Comparison of ENCODE assay signal across 2 cellular contexts in genomic region chr9:129553277-129553676, GRCh38.
TF ChIP-seq lines count a peak whose summit lies in the region.

No MANE protein-coding gene starts in this region.

TF ChIP-seq in HCT116, 20 proteins besides CTCF, POLR2A, EP300 and RAD21:
- peak; percentile 79 for TF ChIP-seq TCF7L2 (IDR thresholded peaks at IDR 0.05; ENCODE audit: borderline replicate concordance, extremely low read depth, insufficient read depth, insufficient read length)
- TF ChIP-seq SP1 (IDR thresholded peaks at IDR 0.05; ENCODE audit: low read depth): no peak

TF ChIP-seq in H1, 55 proteins besides CTCF, POLR2A, EP300 and RAD21:
- TF ChIP-seq JUN (IDR thresholded peaks at IDR 0.05; ENCODE audit: low read depth, low read length) (no peak), ATF3 (IDR thresholded peaks at IDR 0.05; ENCODE audit: insufficient read depth, low read depth, low read length) (no peak), SUZ12 (IDR thresholded peaks at IDR 0.05; ENCODE audit: low read length) (no peak), CHD1 (IDR thresholded peaks at IDR 0.05; ENCODE audit: low read depth, low read length) (no peak), SIN3A (conservative IDR thresholded peaks at IDR 0.05 in 1 of 2, IDR thresholded peaks at IDR 0.05 in 1 of 2; ENCODE audit: low read depth in 1 of 2, low read length in 2 of 2) (no peak), KDM4A (IDR thresholded peaks at IDR 0.05; ENCODE audit: low read depth, low read length, severe bottlenecking) (no peak), SAP30 (IDR thresholded peaks at IDR 0.05; ENCODE audit: insufficient read depth, insufficient replicate concordance, low read length) (no peak), BACH1 (IDR thresholded peaks at IDR 0.05; ENCODE audit: low read length) (no peak), GABPA (IDR thresholded peaks at IDR 0.05; ENCODE audit: borderline replicate concordance, insufficient read depth, low read length) (no peak), KDM5A (IDR thresholded peaks at IDR 0.05; ENCODE audit: low read length) (no peak), CBX5 (IDR thresholded peaks at IDR 0.05; ENCODE audit: low read depth, low read length) (no peak), SIRT6 (IDR thresholded peaks at IDR 0.05; ENCODE audit: low read length) (no peak), BCL11A (IDR thresholded peaks at IDR 0.05; ENCODE audit: low read depth in 2 of 2, low read length in 2 of 2) (no peak), HDAC2 (IDR thresholded peaks at IDR 0.05; ENCODE audit: borderline replicate concordance in 1 of 2, low read depth in 2 of 2, low read length in 2 of 2) (no peak), TCF12 (IDR thresholded peaks at IDR 0.05; ENCODE audit: low read depth, low read length) (no peak)
